In the genomic region with DNA sequence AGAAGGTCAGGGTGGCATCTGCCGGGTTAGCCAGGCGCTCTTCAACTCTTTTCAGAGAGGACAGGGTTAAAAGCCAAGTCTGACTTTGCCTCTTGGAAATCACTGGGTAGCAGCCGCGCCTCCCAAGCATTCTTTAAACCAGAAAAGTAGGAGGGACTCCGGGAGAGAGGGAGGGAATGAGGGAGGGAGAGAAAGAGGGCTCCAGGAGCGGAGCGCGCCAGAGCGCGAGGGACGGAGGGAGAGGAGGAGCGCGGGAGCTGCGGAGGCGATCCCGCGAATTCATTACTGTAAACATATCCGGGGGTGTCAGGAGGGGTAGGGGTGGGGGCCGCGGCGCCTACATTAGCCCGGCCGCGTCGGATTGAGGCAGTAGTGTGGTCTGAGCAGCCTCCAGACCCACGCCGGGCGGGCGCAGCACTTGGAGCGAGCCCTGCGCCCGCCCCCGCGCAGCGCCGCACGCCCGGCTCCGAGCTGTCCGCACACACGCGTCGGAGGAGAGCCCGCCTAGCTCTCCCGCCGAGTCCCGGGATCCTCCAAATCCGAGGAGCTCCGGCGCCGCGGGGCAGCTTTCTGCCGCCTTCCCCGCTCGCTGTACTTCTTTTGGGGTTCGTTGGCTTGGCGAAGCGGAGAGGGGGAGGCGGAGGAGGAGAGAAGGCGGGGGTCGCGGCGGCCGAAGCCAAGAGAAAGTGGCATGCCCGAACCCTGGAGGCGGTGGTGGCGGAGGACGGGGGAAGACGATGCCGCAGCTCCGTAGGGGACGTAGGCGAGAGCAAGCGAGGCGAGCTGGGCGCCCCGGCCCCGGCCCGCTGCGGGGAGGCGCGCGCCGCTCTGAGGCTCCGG, we compare ENCODE assay signal across 8 cellular contexts. TPM values are rescaled to one million over a fixed set of nuclear protein-coding genes. Genes with fewer than 3 reads are reported as not detected.
DNase-seq lines count a peak whose midpoint lies in the region; ATAC-seq, FAIRE-seq and TF ChIP-seq lines count a peak whose summit lies in the region.

No MANE protein-coding gene starts in this region.

- intact Hi-C loops in prostate gland (cut with DNase I), result loop anchor here (10.0 kb wide), 2 partner anchors 522 to 1278 kb away; no protein-coding TSS in a partner anchor

- DNase-seq in AG04449 (ENCODE audit: low read depth, low spot score) (no peak), astrocyte (ENCODE audit: low read depth) (peak; percentile 78), hypothalamus (lab: John Stamatoyannopoulos, UW) (peak in 35 of 51 donors; percentile 10 to 78 (median 55)), prostate gland (ENCODE audit: low spot score) (peak; percentile 25)
- no peak for DNase-seq in activated CD8-positive, alpha-beta memory T cell treated with anti-CD3 and anti-CD28 coated beads, Interleukin-2, amount 50 U/mL, for 4 hours

- H3K4me1 Mint-ChIP-seq in astrocyte (ENCODE audit: low read depth, unreplicated experiment), result peaks cover 6% of the 10 kb centered on the region

- H3K27me3 Mint-ChIP-seq in astrocyte (ENCODE audit: low read depth, unreplicated experiment), result no peaks in the 10 kb centered on the region

- ATAC-seq in GM21423 (IDR thresholded peaks at IDR 0.05; ENCODE audit: unreplicated experiment) (no peak), HG03039 (IDR thresholded peaks at IDR 0.05; ENCODE audit: unreplicated experiment) (no peak)

- no peak for TF ChIP-seq RAD21 in Ishikawa (IDR thresholded peaks at IDR 0.05; ENCODE audit: low read depth)

- H3K4me1 ChIP-seq in astrocyte (ENCODE audit: insufficient read depth, low read length), result peaks cover 48% of the 10 kb centered on the region
- H3K4me1 ChIP-seq in prostate gland (replicated peaks), result no peaks in the 10 kb centered on the region

- no peak for TF ChIP-seq EP300 in Ishikawa (IDR thresholded peaks at IDR 0.05; ENCODE audit: borderline replicate concordance)

- H3K79me2 ChIP-seq in astrocyte (ENCODE audit: insufficient read depth, low read length), result no peaks in the 10 kb centered on the region

- H3K4me2 ChIP-seq in astrocyte (ENCODE audit: low read length), result peak overlapping the region; percentile 99

- H3K4me3 ChIP-seq in AG04449 (ENCODE audit: low read depth, low read length), result peak overlapping the region; percentile 77
- H3K4me3 ChIP-seq in astrocyte (ENCODE audit: insufficient read depth, low read depth, low read length), result peak overlapping the region; percentile 66
- H3K4me3 ChIP-seq in prostate gland, result peak overlapping the region; percentile 42 to 49

- peaks cover 8% of the 10 kb centered on the region for H4K20me1 ChIP-seq in astrocyte (ENCODE audit: insufficient read depth, low read length)

- H3K36me3 ChIP-seq in astrocyte (ENCODE audit: insufficient read depth, low read length), result no peaks in the 10 kb centered on the region
- no peaks in the 10 kb centered on the region for H3K36me3 ChIP-seq in prostate gland

- WGBS in prostate gland, result under 1% methylated on average over 81 of the region's 85 CpGs

- TF ChIP-seq POLR2A in prostate gland (IDR thresholded peaks at IDR 0.05), result no peak

- no peak for TF ChIP-seq CTCF in AG04449 (IDR thresholded peaks at IDR 0.05; ENCODE audit: insufficient read depth, low read length, missing control alignments)
- no peak for TF ChIP-seq CTCF in astrocyte (IDR thresholded peaks at IDR 0.05; ENCODE audit: insufficient read depth, low read depth, low read length)
- no peak for TF ChIP-seq CTCF in prostate gland (IDR thresholded peaks at IDR 0.05)

- H3K27ac Mint-ChIP-seq in astrocyte (ENCODE audit: unreplicated experiment), result peak overlapping the region; percentile 99

- H3K36me3 Mint-ChIP-seq in astrocyte (ENCODE audit: low read depth, unreplicated experiment), result peaks cover 15% of the 10 kb centered on the region

- no peak overlapping the region for H3K27ac ChIP-seq in astrocyte (ENCODE audit: low read depth, low read length)
- H3K27ac ChIP-seq in prostate gland, result peak overlapping the region; percentile 59 to 62

- H3K9ac ChIP-seq in astrocyte (ENCODE audit: low read length), result peak overlapping the region; percentile 87

- POLR2A ChIA-PET in AG04449 (lab: Yijun Ruan, JAX), result interaction anchor here (0.8 kb wide), 1 partner anchor 219 kb away, joined by 3 read pairs; no protein-coding TSS in a partner anchor

- CTCF ChIA-PET in AG04449 (lab: Yijun Ruan, JAX), result interaction anchor here (0.7 to 1.8 kb wide), 3 partner anchors 36 to 524 kb away, joined by 3 to 5 read pairs (median 3); no protein-coding TSS in a partner anchor

- FAIRE-seq in astrocyte (lab: Jason Lieb, UNC), result no peak

- H3K4me3 Mint-ChIP-seq in astrocyte (ENCODE audit: unreplicated experiment), result peak overlapping the region; percentile 95

- H3K27me3 ChIP-seq in astrocyte (ENCODE audit: insufficient read depth, low read length) (peaks cover 17% of the 10 kb centered on the region), prostate gland (replicated peaks; ENCODE audit: insufficient read depth) (peaks cover 17% of the 10 kb centered on the region)

- no peaks in the 10 kb centered on the region for H3K9me3 Mint-ChIP-seq in astrocyte (ENCODE audit: unreplicated experiment)

- H3K9me3 ChIP-seq in astrocyte (ENCODE audit: insufficient read depth, low read depth, low read length), result no peaks in the 10 kb centered on the region
- H3K9me3 ChIP-seq in prostate gland, result no peaks in the 10 kb centered on the region

- peak overlapping the region; percentile 87 for H2AFZ ChIP-seq in astrocyte (ENCODE audit: low read depth, low read length)

TF ChIP-seq in Ishikawa, 13 proteins besides CTCF, POLR2A, EP300 and RAD21:
- TF ChIP-seq TEAD4 (IDR thresholded peaks at IDR 0.05) (no peak), NFIC (IDR thresholded peaks at IDR 0.05) (no peak), TAF1 (IDR thresholded peaks at IDR 0.05; ENCODE audit: low read depth) (no peak), YY1 (IDR thresholded peaks at IDR 0.05; ENCODE audit: low read depth) (no peak), REST (IDR thresholded peaks at IDR 0.05; ENCODE audit: low read depth) (no peak), EGR1 (IDR thresholded peaks at IDR 0.05) (peak; percentile 61; the same call in 1 of the 2 replicates), CREB1 (IDR thresholded peaks at IDR 0.05; ENCODE audit: low read depth) (no peak), FOXM1 (IDR thresholded peaks at IDR 0.05; ENCODE audit: borderline replicate concordance, low read depth) (peak; percentile 46), USF1 (IDR thresholded peaks at IDR 0.05) (no peak), CEBPB (IDR thresholded peaks at IDR 0.05) (no peak), TCF12 (IDR thresholded peaks at IDR 0.05; ENCODE audit: low read depth) (no peak), ZBTB7A (IDR thresholded peaks at IDR 0.05; ENCODE audit: low read depth) (no peak)
- TF ChIP-seq, protein P1, sequence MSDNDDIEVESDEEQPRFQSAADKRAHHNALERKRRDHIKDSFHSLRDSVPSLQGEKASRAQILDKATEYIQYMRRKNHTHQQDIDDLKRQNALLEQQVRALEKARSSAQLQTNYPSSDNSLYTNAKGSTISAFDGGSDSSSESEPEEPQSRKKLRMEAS (IDR thresholded peaks at IDR 0.05), result peak; percentile 74

RNA-seq across cellular contexts. Expression of gene FLRT2, which starts 3.3 kb away (rescaled TPM):
- total RNA-seq in astrocyte, result 171 and 227 TPM in 2 replicates
- 10 to 100 TPM in 1 of 2 donors, 1 to 10 TPM in 1; 6.8 to 59.1 TPM for total RNA-seq in prostate gland

Comparison
In these comparisons a context has a peak if more than half of its experiments do, and no peak if none do; other contexts are left out.
1. DNase-seq: peak in astrocyte (single experiment), hypothalamus (35 of 51) and prostate gland (single experiment); none in AG04449 (single experiment) and activated CD8-positive, alpha-beta memory T cell treated with anti-CD3 and anti-CD28 coated beads, Interleukin-2, amount 50 U/mL, for 4 hours (single experiment).
2. Peak in every context shown above with its lines, with median percentiles within 50 percentile points of each other: H3K4me3 ChIP-seq.